36 cellular contexts compared by ENCODE assay signal in genomic region chr19:50839712-50840655, GRCh38. TPM values are rescaled to one million over a fixed set of nuclear protein-coding genes. Genes with fewer than 3 reads are reported as not detected.
"Had no signal": no experiment of that assay in that cellular context is flagged by ENCODE, and none has a peak within 500 bp of the region (broad histone marks: within the 10 kb centered on the region; RNA-seq: fewer than 3 reads in every experiment).

No MANE protein-coding gene starts in this region.

- ATAC-seq: activated CD4-positive, alpha-beta T cell treated with anti-CD3 and anti-CD28 coated beads for 36 hours; activated CD4-positive, CD25-positive, alpha-beta regulatory T cell treated with anti-CD3 and anti-CD28 coated beads, Interleukin-2, amount 50 U/mL, for 24 hours; activated CD8-positive, alpha-beta T cell treated with anti-CD3 and anti-CD28 coated beads, Interleukin-2, amount 10 ng/mL, durations not matched to agents 7 days and 5 days; Panc1 had no signal

- H3K9me3 ChIP-seq: MG63, SJSA1 had no signal

- H3K4me3 Mint-ChIP-seq: activated CD4-positive, alpha-beta T cell treated with anti-CD3 and anti-CD28 coated beads for 36 hours; activated CD4-positive, alpha-beta T cell treated with anti-CD3 and anti-CD28 coated beads, Interleukin-2, amount 10 ng/mL, durations not matched to agents 7 days and 5 days; activated CD8-positive, alpha-beta T cell treated with anti-CD3 and anti-CD28 coated beads, Interleukin-2, amount 10 ng/mL, durations not matched to agents 7 days and 5 days; activated naive CD4-positive, alpha-beta T cell treated with anti-CD3 and anti-CD28 coated beads, Interleukin-2, amount 50 U/mL, for 24 hours; activated naive CD8-positive, alpha-beta T cell treated with anti-CD3 and anti-CD28 coated beads, Interleukin-2, amount 10 ng/mL, durations not matched to agents 7 days and 5 days; activated T-cell treated with anti-CD3 and anti-CD28 coated beads, Interleukin-2, amount 50 U/mL, for 24 hours; central memory CD8-positive, alpha-beta T cell had no signal

- H3K27ac ChIP-seq: ascending aorta, cardiac muscle cell, SJSA1 had no signal

- H3K4me1 ChIP-seq: ascending aorta had no signal

- H3K36me3 ChIP-seq: ascending aorta, cardiac muscle cell, MG63, SJSA1 had no signal

- H3K36me3 Mint-ChIP-seq: activated naive CD4-positive, alpha-beta T cell treated with anti-CD3 and anti-CD28 coated beads, Interleukin-2, amount 50 U/mL, for 24 hours; activated naive CD8-positive, alpha-beta T cell treated with anti-CD3 and anti-CD28 coated beads, Interleukin-2, amount 10 ng/mL, durations not matched to agents 7 days and 5 days had no signal

- DNase-seq: activated CD4-positive, alpha-beta T cell treated with anti-CD3 and anti-CD28 coated beads for 36 hours; activated CD4-positive, alpha-beta T cell treated with anti-CD3 and anti-CD28 coated beads, Interleukin-2, amount 10 ng/mL, durations not matched to agents 7 days and 5 days; activated CD4-positive, alpha-beta T cell treated with anti-CD3 and anti-CD28 coated beads, Interleukin-2, amount 50 U/mL, for 48 hours; activated CD8-positive, alpha-beta T cell treated with anti-CD3 and anti-CD28 coated beads, Interleukin-2, amount 10 ng/mL, durations not matched to agents 7 days and 5 days; activated gamma-delta T cell; activated naive CD4-positive, alpha-beta T cell treated with Interleukin-2 at 50 U/mL for 16 hours; activated naive CD8-positive, alpha-beta T cell treated with anti-CD3 and anti-CD28 coated beads, Interleukin-2, amount 10 ng/mL, durations not matched to agents 7 days and 5 days; activated T-cell treated with anti-CD3 and anti-CD28 coated beads, Interleukin-2, amount 50 U/mL, for 24 hours; amygdala; Kasumi-1; MG63; NCI-H1048; NCI-H1105 treated with DMSO at 0.1 percent for 48 hours; NCI-H1436; NCI-H1694; NCI-H1930; NCI-H2081 treated with DMSO at 0.1 percent for 48 hours; NCI-H226; NCI-H524 treated with DMSO at 0.1 percent for 48 hours; SHP77; SW 1271; T-helper 1 cell; T1000 had no signal

- H3K27me3 ChIP-seq: ascending aorta had no signal

- H3K4me3 ChIP-seq: ascending aorta, cardiac muscle cell, MG63, SJSA1 had no signal

- H3K9me3 Mint-ChIP-seq: activated CD4-positive, alpha-beta T cell treated with anti-CD3 and anti-CD28 coated beads, Interleukin-2, amount 10 ng/mL, durations not matched to agents 7 days and 5 days; activated naive CD8-positive, alpha-beta T cell treated with anti-CD3 and anti-CD28 coated beads, Interleukin-2, amount 10 ng/mL, durations not matched to agents 7 days and 5 days; activated T-helper 2 cell treated with anti-CD3 and anti-CD28 coated beads, Interferon-gamma antibody, Interleukin-2, Interleukin-4, amounts not matched to agents 10 μg/mL and 5 μg/mL and 100 μg/mL, durations not matched to agents 14 hours and 24 hours and 36 hours had no signal

- H3K27ac Mint-ChIP-seq: activated CD4-positive, alpha-beta T cell treated with anti-CD3 and anti-CD28 coated beads for 36 hours; activated CD4-positive, alpha-beta T cell treated with anti-CD3 and anti-CD28 coated beads, Interleukin-2, amount 10 ng/mL, durations not matched to agents 7 days and 5 days; activated CD8-positive, alpha-beta T cell treated with anti-CD3 and anti-CD28 coated beads, Interleukin-2, amount 10 ng/mL, durations not matched to agents 7 days and 5 days; activated naive CD4-positive, alpha-beta T cell treated with anti-CD3 and anti-CD28 coated beads, Interleukin-2, amount 50 U/mL, for 24 hours; activated naive CD8-positive, alpha-beta T cell treated with anti-CD3 and anti-CD28 coated beads, Interleukin-2, amount 10 ng/mL, durations not matched to agents 7 days and 5 days; activated T-cell treated with anti-CD3 and anti-CD28 coated beads, Interleukin-2, amount 50 U/mL, for 24 hours; activated T-helper 2 cell treated with anti-CD3 and anti-CD28 coated beads, Interferon-gamma antibody, Interleukin-2, Interleukin-4, amounts not matched to agents 10 μg/mL and 5 μg/mL and 100 μg/mL, durations not matched to agents 14 hours and 24 hours and 36 hours had no signal

RNA-seq across cellular contexts. Expression of gene KLK15, which starts 6.6 kb away (rescaled TPM):
- total RNA-seq: activated CD4-positive, alpha-beta T cell treated with anti-CD3 and anti-CD28 coated beads for 36 hours; activated CD4-positive, alpha-beta T cell treated with anti-CD3 and anti-CD28 coated beads, Interleukin-2, amount 10 ng/mL, durations not matched to agents 7 days and 5 days; activated CD8-positive, alpha-beta T cell treated with anti-CD3 and anti-CD28 coated beads, Interleukin-2, amount 10 ng/mL, durations not matched to agents 7 days and 5 days; activated naive CD8-positive, alpha-beta T cell treated with anti-CD3 and anti-CD28 coated beads, Interleukin-2, amount 10 ng/mL, durations not matched to agents 7 days and 5 days; activated T-helper 2 cell treated with anti-CD3 and anti-CD28 coated beads, Interferon-gamma antibody, Interleukin-2, Interleukin-4, amounts not matched to agents 10 μg/mL and 5 μg/mL and 100 μg/mL, durations not matched to agents 14 hours and 24 hours and 36 hours; ascending aorta; cardiac muscle cell; chondrocyte; NCI-H460; RPMI7951; SJSA1; T-helper 2 cell treated with Interferon-gamma antibody and Interleukin-4, amounts not matched to agents 100 ng/mL and 5 ng/mL, for 36 hours had no signal
- polyA plus RNA-seq: cardiac muscle cell had no signal

RNA-seq across cellular contexts. Expression of gene KLK3, which starts 14.7 kb away (rescaled TPM):
- total RNA-seq: activated CD4-positive, alpha-beta T cell treated with anti-CD3 and anti-CD28 coated beads for 36 hours; activated CD4-positive, alpha-beta T cell treated with anti-CD3 and anti-CD28 coated beads, Interleukin-2, amount 10 ng/mL, durations not matched to agents 7 days and 5 days; activated CD8-positive, alpha-beta T cell treated with anti-CD3 and anti-CD28 coated beads, Interleukin-2, amount 10 ng/mL, durations not matched to agents 7 days and 5 days; activated naive CD8-positive, alpha-beta T cell treated with anti-CD3 and anti-CD28 coated beads, Interleukin-2, amount 10 ng/mL, durations not matched to agents 7 days and 5 days; activated T-helper 2 cell treated with anti-CD3 and anti-CD28 coated beads, Interferon-gamma antibody, Interleukin-2, Interleukin-4, amounts not matched to agents 10 μg/mL and 5 μg/mL and 100 μg/mL, durations not matched to agents 14 hours and 24 hours and 36 hours; ascending aorta; cardiac muscle cell; chondrocyte; NCI-H460; RPMI7951; SJSA1; T-helper 2 cell treated with Interferon-gamma antibody and Interleukin-4, amounts not matched to agents 100 ng/mL and 5 ng/mL, for 36 hours had no signal
- polyA plus RNA-seq: cardiac muscle cell had no signal

RNA-seq across cellular contexts. Expression of gene KLK1, which starts 16.4 kb away (rescaled TPM):
- total RNA-seq: ascending aorta, cardiac muscle cell, chondrocyte, RPMI7951, SJSA1 had no signal
- polyA plus RNA-seq: cardiac muscle cell had no signal

RNA-seq across cellular contexts. Expression of gene KLK2, which starts 33.3 kb away (rescaled TPM):
- total RNA-seq: activated CD4-positive, alpha-beta T cell treated with anti-CD3 and anti-CD28 coated beads for 36 hours; activated CD4-positive, alpha-beta T cell treated with anti-CD3 and anti-CD28 coated beads, Interleukin-2, amount 10 ng/mL, durations not matched to agents 7 days and 5 days; activated CD8-positive, alpha-beta T cell treated with anti-CD3 and anti-CD28 coated beads, Interleukin-2, amount 10 ng/mL, durations not matched to agents 7 days and 5 days; activated T-helper 2 cell treated with anti-CD3 and anti-CD28 coated beads, Interferon-gamma antibody, Interleukin-2, Interleukin-4, amounts not matched to agents 10 μg/mL and 5 μg/mL and 100 μg/mL, durations not matched to agents 14 hours and 24 hours and 36 hours; ascending aorta; cardiac muscle cell; chondrocyte; NCI-H460; RPMI7951; SJSA1 had no signal
- polyA plus RNA-seq: cardiac muscle cell had no signal

RNA-seq across cellular contexts. Expression of gene ACP4, which starts 49.8 kb away (rescaled TPM):
- total RNA-seq: activated CD4-positive, alpha-beta T cell treated with anti-CD3 and anti-CD28 coated beads for 36 hours; activated CD4-positive, alpha-beta T cell treated with anti-CD3 and anti-CD28 coated beads, Interleukin-2, amount 10 ng/mL, durations not matched to agents 7 days and 5 days; activated CD8-positive, alpha-beta T cell treated with anti-CD3 and anti-CD28 coated beads, Interleukin-2, amount 10 ng/mL, durations not matched to agents 7 days and 5 days; activated naive CD8-positive, alpha-beta T cell treated with anti-CD3 and anti-CD28 coated beads, Interleukin-2, amount 10 ng/mL, durations not matched to agents 7 days and 5 days; activated T-helper 2 cell treated with anti-CD3 and anti-CD28 coated beads, Interferon-gamma antibody, Interleukin-2, Interleukin-4, amounts not matched to agents 10 μg/mL and 5 μg/mL and 100 μg/mL, durations not matched to agents 14 hours and 24 hours and 36 hours; ascending aorta; cardiac muscle cell; chondrocyte; NCI-H460; RPMI7951; SJSA1; T-helper 2 cell treated with Interferon-gamma antibody and Interleukin-4, amounts not matched to agents 100 ng/mL and 5 ng/mL, for 36 hours had no signal
- polyA plus RNA-seq: adipose tissue had no signal
